In the genomic region with DNA sequence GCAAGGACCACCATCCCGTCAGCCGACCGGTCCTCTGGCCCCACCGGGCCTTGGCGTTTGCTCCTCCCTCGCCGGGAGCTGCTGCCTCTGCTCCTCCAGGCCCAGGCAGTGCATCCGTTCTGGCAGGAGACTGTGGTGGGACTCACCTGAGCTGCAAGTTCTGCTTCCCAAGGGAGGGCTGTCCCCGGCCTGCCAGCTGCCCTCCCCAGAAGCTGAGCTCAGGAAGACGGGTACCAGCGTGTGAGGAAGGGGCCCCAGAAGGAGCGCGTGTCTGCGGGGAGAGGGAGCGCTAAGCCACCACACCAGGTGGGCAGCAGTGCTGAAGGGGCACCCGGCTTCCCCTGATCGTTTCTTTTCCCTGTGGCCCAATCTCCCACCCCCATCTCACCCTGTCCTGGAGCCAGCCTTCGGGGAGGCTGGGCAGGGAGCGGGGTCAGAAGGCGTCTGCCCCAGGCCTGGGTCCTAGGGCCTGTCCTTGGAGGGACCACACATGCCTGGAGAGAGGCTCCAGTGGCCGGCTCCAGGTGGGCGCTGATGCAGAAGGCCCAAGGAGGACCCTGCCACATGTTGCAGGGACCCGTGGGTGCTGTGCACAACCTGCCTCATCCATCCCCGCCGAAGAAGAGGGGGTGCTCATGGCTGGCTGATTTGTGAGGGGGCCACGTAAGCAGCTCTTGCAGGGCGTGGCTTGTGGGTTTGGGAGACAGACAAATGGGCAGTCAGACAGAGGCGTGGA, we compare ENCODE assay signal across 24 cellular contexts. TPM values are rescaled to one million over a fixed set of nuclear protein-coding genes. Genes with fewer than 3 reads are reported as not detected.
DNase-seq lines count a peak whose midpoint lies in the region; ATAC-seq and TF ChIP-seq lines count a peak whose summit lies in the region.
"Had no signal": no experiment of that assay in that cellular context is flagged by ENCODE, and none has a peak within 500 bp of the region (broad histone marks: within the 10 kb centered on the region; RNA-seq: fewer than 3 reads in every experiment).

No MANE protein-coding gene starts in this region.

- H3K4me1 Mint-ChIP-seq in activated CD4-positive, alpha-beta T cell treated with anti-CD3 and anti-CD28 coated beads, Interleukin-2, amount 10 ng/mL, durations not matched to agents 24 days and 14 days: peaks cover 53% of the 10 kb centered on the region
- peaks cover 26% of the 10 kb centered on the region for H3K4me1 Mint-ChIP-seq in glutamatergic neuron (ENCODE audit: low read depth, unreplicated experiment)
- H3K4me1 Mint-ChIP-seq in activated T-cell treated with anti-CD3 and anti-CD28 coated beads, Interleukin-2, amount 50 U/mL, for 72 hours (ENCODE audit: low read depth): peaks cover 65% of the 10 kb centered on the region
- peaks cover 5% of the 10 kb centered on the region for H3K4me1 Mint-ChIP-seq in CD14-positive monocyte

- no peaks in the 10 kb centered on the region for H3K9me3 ChIP-seq in KOPT-K1 (ENCODE audit: insufficient read depth, low read length, poor library complexity, severe bottlenecking)
- no peaks in the 10 kb centered on the region for H3K9me3 ChIP-seq in spleen
- H3K9me3 ChIP-seq: breast epithelium, left lung, SJSA1, tibial nerve had no signal

- peaks cover 13% of the 10 kb centered on the region for H3K9me3 Mint-ChIP-seq in activated CD4-positive, alpha-beta T cell treated with anti-CD3 and anti-CD28 coated beads, Interleukin-2, amount 10 ng/mL, durations not matched to agents 24 days and 14 days
- H3K9me3 Mint-ChIP-seq in glutamatergic neuron (ENCODE audit: unreplicated experiment): peaks cover 14% of the 10 kb centered on the region
- peaks cover 5 to 10% of the 10 kb centered on the region in 2 donors for H3K9me3 Mint-ChIP-seq in activated T-cell treated with anti-CD3 and anti-CD28 coated beads, Interleukin-2, amount 50 U/mL, for 72 hours
- peaks cover 2 to 16% (median 8%) of the 10 kb centered on the region in 7 donors for H3K9me3 Mint-ChIP-seq in CD14-positive monocyte

- no peak overlapping the region for H3K4me3 Mint-ChIP-seq in activated CD4-positive, alpha-beta T cell treated with anti-CD3 and anti-CD28 coated beads, Interleukin-2, amount 10 ng/mL, durations not matched to agents 24 days and 14 days
- H3K4me3 Mint-ChIP-seq in glutamatergic neuron (ENCODE audit: unreplicated experiment) (no peak overlapping the region), CD14-positive monocyte (peak overlapping the region in 1 of 2 donors; percentile 69)
- H3K4me3 Mint-ChIP-seq in activated T-cell treated with anti-CD3 and anti-CD28 coated beads, Interleukin-2, amount 50 U/mL, for 72 hours: no peak overlapping the region
- H3K4me3 Mint-ChIP-seq: neural progenitor cell had no signal

- TF ChIP-seq CTCF in glutamatergic neuron (IDR thresholded peaks at IDR 0.05; ENCODE audit: partially characterized antibody, unreplicated experiment): no peak
- no peak for TF ChIP-seq CTCF in spleen (IDR thresholded peaks at IDR 0.05 in 8 of 11, conservative IDR thresholded peaks at IDR 0.05 in 3 of 11)
- TF ChIP-seq CTCF in CD14-positive monocyte (IDR thresholded peaks at IDR 0.05): no peak

- H3K36me3 Mint-ChIP-seq in activated CD4-positive, alpha-beta T cell treated with anti-CD3 and anti-CD28 coated beads, Interleukin-2, amount 10 ng/mL, durations not matched to agents 24 days and 14 days (ENCODE audit: low read depth): peaks cover 4% of the 10 kb centered on the region
- H3K36me3 Mint-ChIP-seq in glutamatergic neuron (ENCODE audit: unreplicated experiment) (peaks cover 20% of the 10 kb centered on the region), CD14-positive monocyte (peaks cover 0 to 2% of the 10 kb centered on the region in 2 donors)
- H3K36me3 Mint-ChIP-seq in activated T-cell treated with anti-CD3 and anti-CD28 coated beads, Interleukin-2, amount 50 U/mL, for 72 hours (ENCODE audit: insufficient read depth in 2 of 2): peaks cover 5 to 11% of the 10 kb centered on the region in 2 donors
- H3K36me3 Mint-ChIP-seq: neural progenitor cell had no signal

- H3K27me3 ChIP-seq in spleen (replicated peaks in 1 of 7): peaks cover 0 to 96% (median 35%) of the 10 kb centered on the region in 7 donors
- H3K27me3 ChIP-seq: neural progenitor cell had no signal

- ATAC-seq in activated T-cell treated with anti-CD3 and anti-CD28 coated beads, Interleukin-2, amount 50 U/mL, for 72 hours (replicated peaks in 1 of 2): no peak
- ATAC-seq: left lung had no signal

- no peak for TF ChIP-seq POLR2A in spleen (IDR thresholded peaks at IDR 0.05)

- peak overlapping the region; percentile 95 for H3K27ac ChIP-seq in KOPT-K1 (ENCODE audit: low read depth, low read length, poor library complexity, severe bottlenecking)
- H3K27ac ChIP-seq in spleen: peak overlapping the region in 5 of 8 donors; percentile 62 to 85 (median 77)
- H3K27ac ChIP-seq: breast epithelium, left lung, neural progenitor cell, SJSA1, tibial nerve had no signal

- peak overlapping the region in 1 of 8 donors; percentile 46 for H3K4me3 ChIP-seq in spleen
- H3K4me3 ChIP-seq: breast epithelium, left lung, neural progenitor cell, SJSA1, smooth muscle cell, tibial nerve had no signal

- peaks cover 0 to 85% (median 49%) of the 10 kb centered on the region in 6 donors for H3K4me1 ChIP-seq in spleen
- H3K4me1 ChIP-seq: breast epithelium, neural progenitor cell had no signal

- no peak for DNase-seq in activated CD4-positive, alpha-beta T cell treated with anti-CD3 and anti-CD28 coated beads, Interleukin-2, amount 10 ng/mL, durations not matched to agents 24 days and 14 days
- no peak for DNase-seq in activated CD4-positive, alpha-beta T cell treated with anti-CD3 and anti-CD28 coated beads, Interleukin-2, amount 50 U/mL, for 4 hours
- DNase-seq in glutamatergic neuron (peak; percentile 21), spleen (no peak), SW480 (ENCODE audit: low spot score) (no peak), CD14-positive monocyte (ENCODE audit: low spot score) (no peak)
- no peak for DNase-seq in activated T-cell treated with anti-CD3 and anti-CD28 coated beads, Interleukin-2, amount 50 U/mL, for 72 hours
- DNase-seq: activated gamma-delta T cell; Calu3; NCI-H1092 treated with DMSO at 0.1 percent for 48 hours; NCI-H1930; PC-3; stimulated activated CD4-positive, alpha-beta T cell treated with anti-CD3 and anti-CD28 coated beads, Interleukin-2, amount 100 ng/mL, for 48 hours; T-helper 2 cell had no signal

- intact Hi-C loops in activated CD4-positive, alpha-beta T cell treated with anti-CD3 and anti-CD28 coated beads, Interleukin-2, amount 10 ng/mL, durations not matched to agents 24 days and 14 days (cut with micrococcal nuclease): no loop called here
- intact Hi-C loops in spleen (cut with DNase I; ENCODE audit: low total_unique reads) (no loop called here), CD14-positive monocyte (cut with micrococcal nuclease) (no loop called here)

- 48 to 53% (median 51%) methylated on average over 19 to 28 of the region's 28 CpGs for WGBS in spleen, 5 donors

- peak overlapping the region; percentile 20 for H3K27ac Mint-ChIP-seq in activated CD4-positive, alpha-beta T cell treated with anti-CD3 and anti-CD28 coated beads, Interleukin-2, amount 10 ng/mL, durations not matched to agents 24 days and 14 days
- H3K27ac Mint-ChIP-seq in glutamatergic neuron (ENCODE audit: unreplicated experiment) (no peak overlapping the region), CD14-positive monocyte (no peak overlapping the region)
- H3K27ac Mint-ChIP-seq in activated T-cell treated with anti-CD3 and anti-CD28 coated beads, Interleukin-2, amount 50 U/mL, for 72 hours: no peak overlapping the region
- H3K27ac Mint-ChIP-seq: neural progenitor cell had no signal

- peaks cover 20% of the 10 kb centered on the region for H3K27me3 Mint-ChIP-seq in activated CD4-positive, alpha-beta T cell treated with anti-CD3 and anti-CD28 coated beads, Interleukin-2, amount 10 ng/mL, durations not matched to agents 24 days and 14 days
- H3K27me3 Mint-ChIP-seq in glutamatergic neuron (ENCODE audit: unreplicated experiment): peaks cover 13% of the 10 kb centered on the region
- H3K27me3 Mint-ChIP-seq in activated T-cell treated with anti-CD3 and anti-CD28 coated beads, Interleukin-2, amount 50 U/mL, for 72 hours (ENCODE audit: low read depth): peaks cover 27% of the 10 kb centered on the region
- H3K27me3 Mint-ChIP-seq in CD14-positive monocyte (ENCODE audit: low read depth in 3 of 3): peaks cover 38 to 61% (median 45%) of the 10 kb centered on the region in 3 donors

- H3K36me3 ChIP-seq in KOPT-K1 (ENCODE audit: insufficient read depth, low read length) (no peaks in the 10 kb centered on the region), spleen (no peaks in the 10 kb centered on the region)
- H3K36me3 ChIP-seq: breast epithelium, left lung, neural progenitor cell, SJSA1, tibial nerve had no signal

RNA-seq across cellular contexts. Expression of a gene that starts 2.5 kb away (rescaled TPM):
- total RNA-seq in activated CD4-positive, alpha-beta T cell treated with anti-CD3 and anti-CD28 coated beads, Interleukin-2, amount 10 ng/mL, durations not matched to agents 24 days and 14 days: 0.07 TPM in 1 of 2 replicates, not detected in the other
- total RNA-seq in glutamatergic neuron (ENCODE audit: unreplicated experiment): not detected
- 1 to 10 TPM in 4 of 7 donors, under 1 TPM in 3; 0.34 to 2.2 (median 1.0) TPM for total RNA-seq in spleen
- under 1 TPM; 0.39 to 0.93 (median 0.49) TPM for polyA plus RNA-seq in spleen
- under 1 TPM; 0.12 to 0.56 TPM for total RNA-seq in activated T-cell treated with anti-CD3 and anti-CD28 coated beads, Interleukin-2, amount 50 U/mL, for 72 hours
- polyA plus RNA-seq in CD14-positive monocyte: not detected
- total RNA-seq: A172, Calu3, dermis blood vessel endothelial cell, PC-3, pulmonary artery endothelial cell, SJSA1, smooth muscle cell, tibial nerve had no signal
- polyA plus RNA-seq: smooth muscle cell had no signal

RNA-seq across cellular contexts. Expression of a gene that starts 8.4 kb away (rescaled TPM):
- 79.6 and 83.3 TPM in 2 replicates for total RNA-seq in activated CD4-positive, alpha-beta T cell treated with anti-CD3 and anti-CD28 coated beads, Interleukin-2, amount 10 ng/mL, durations not matched to agents 24 days and 14 days
- total RNA-seq in glutamatergic neuron (ENCODE audit: unreplicated experiment) (not detected), spleen (1 to 10 TPM; 3.1 to 7.9 (median 5.4) TPM)
- polyA plus RNA-seq in spleen (1 to 10 TPM; 2.7 to 7.3 (median 5.2) TPM), CD14-positive monocyte (under 1 TPM in 1 of 2 donors, not detected in 1; 0.08 TPM)
- total RNA-seq in activated T-cell treated with anti-CD3 and anti-CD28 coated beads, Interleukin-2, amount 50 U/mL, for 72 hours: 10 to 100 TPM; 15.7 to 23.0 TPM
- total RNA-seq: A172, Calu3, dermis blood vessel endothelial cell, PC-3, pulmonary artery endothelial cell, SJSA1, smooth muscle cell had no signal
- polyA plus RNA-seq: smooth muscle cell had no signal

RNA-seq across cellular contexts. Expression of a gene that starts 58.1 kb away (rescaled TPM):
- 1.0 and 1.2 TPM in 2 replicates for total RNA-seq in activated CD4-positive, alpha-beta T cell treated with anti-CD3 and anti-CD28 coated beads, Interleukin-2, amount 10 ng/mL, durations not matched to agents 24 days and 14 days
- total RNA-seq in glutamatergic neuron (ENCODE audit: unreplicated experiment) (0.88 TPM), spleen (1 to 10 TPM in 2 of 7 donors, under 1 TPM in 2, not detected in 3; 0.32 to 1.9 (median 0.85) TPM)
- polyA plus RNA-seq in spleen (under 1 TPM; 0.04 to 0.22 (median 0.08) TPM), CD14-positive monocyte (under 1 TPM; 0.26 to 0.99 TPM)
- 1 to 10 TPM in 1 of 2 donors, under 1 TPM in 1; 0.37 to 1.4 TPM for total RNA-seq in activated T-cell treated with anti-CD3 and anti-CD28 coated beads, Interleukin-2, amount 50 U/mL, for 72 hours
- total RNA-seq: A172, dermis blood vessel endothelial cell, PC-3, pulmonary artery endothelial cell, SJSA1, smooth muscle cell had no signal
